11 cellular contexts compared by ENCODE assay signal in genomic region chr16:14559809-14560227, GRCh38.
DNase-seq lines count a peak whose midpoint lies in the region; ATAC-seq and TF ChIP-seq lines count a peak whose summit lies in the region.
"Had no signal": no experiment of that assay in that cellular context is flagged by ENCODE, and none has a peak within 500 bp of the region (broad histone marks: within the 10 kb centered on the region; RNA-seq: fewer than 3 reads in every experiment).

No MANE protein-coding gene starts in this region.

- peaks cover 31% of the 10 kb centered on the region for H3K36me3 Mint-ChIP-seq in stimulated activated memory B cell treated with anti-CD40 and anti-IgM and Interleukin-4, amounts not matched to agents 10 μg/mL and 1 μg/mL and 100 μg/mL, for 72 hours

- peak overlapping the region; percentile 2 for H3K27ac Mint-ChIP-seq in stimulated activated memory B cell treated with anti-CD40 and anti-IgM and Interleukin-4, amounts not matched to agents 10 μg/mL and 1 μg/mL and 100 μg/mL, for 72 hours

- 75 to 92% (median 79%) methylated on average over 8 of the region's 8 CpGs for WGBS in heart left ventricle, 4 donors

- peaks cover 5% of the 10 kb centered on the region for H3K4me1 Mint-ChIP-seq in stimulated activated memory B cell treated with anti-CD40 and anti-IgM and Interleukin-4, amounts not matched to agents 10 μg/mL and 1 μg/mL and 100 μg/mL, for 72 hours

- H3K27ac ChIP-seq in RWPE1 = peak overlapping the region; percentile 52; the same call in 1 of the 2 replicates
- peak overlapping the region in 5 of 12 donors; percentile 9 to 44 (median 20) for H3K27ac ChIP-seq in heart left ventricle

- DNase-seq in LNCaP clone FGC (ENCODE audit: low read depth) = peak; percentile 85
- DNase-seq in RWPE1 (ENCODE audit: low spot score) = no peak
- no peak for DNase-seq in heart left ventricle
- no peak for DNase-seq in stimulated activated CD4-positive, alpha-beta T cell treated with anti-CD3 and anti-CD28 coated beads, Interleukin-4, amount 100 ng/mL, for 4 hours
- no peak for DNase-seq in COLO829 (ENCODE audit: low spot score)
- DNase-seq: Karpas-422, RPMI8226 had no signal

- TF ChIP-seq CTCF in LNCaP clone FGC (IDR thresholded peaks at IDR 0.05; ENCODE audit: control insufficient read depth, extremely low read depth, insufficient read depth) (no peak), RWPE1 (conservative IDR thresholded peaks at IDR 0.05; ENCODE audit: low read depth) (no peak), heart left ventricle (IDR thresholded peaks at IDR 0.05) (no peak)

- TF ChIP-seq POLR2A in heart left ventricle (IDR thresholded peaks at IDR 0.05) = no peak

- no peaks in the 10 kb centered on the region for H3K9me3 ChIP-seq in heart left ventricle

- ATAC-seq in heart left ventricle = peak; percentile 41 to 58 (median 48)
- ATAC-seq in stimulated activated memory B cell treated with anti-CD40 and anti-IgM and Interleukin-4, amounts not matched to agents 10 μg/mL and 1 μg/mL and 100 μg/mL, for 72 hours = no peak
- ATAC-seq in GM19328 (IDR thresholded peaks at IDR 0.05; ENCODE audit: unreplicated experiment) = no peak

- peaks cover 0 to 25% (median 8%) of the 10 kb centered on the region in 12 donors for H3K4me1 ChIP-seq in heart left ventricle

- peak overlapping the region; percentile 4; the same call in 1 of the 2 replicates for H3K4me3 ChIP-seq in LNCaP clone FGC (ENCODE audit: low read depth, low read length)
- no peak overlapping the region for H3K4me3 ChIP-seq in heart left ventricle

- no peaks in the 10 kb centered on the region for H3K9me3 Mint-ChIP-seq in stimulated activated memory B cell treated with anti-CD40 and anti-IgM and Interleukin-4, amounts not matched to agents 10 μg/mL and 1 μg/mL and 100 μg/mL, for 72 hours
- H3K9me3 Mint-ChIP-seq: brain, neural crest cell had no signal

- no peaks in the 10 kb centered on the region for H3K27me3 Mint-ChIP-seq in stimulated activated memory B cell treated with anti-CD40 and anti-IgM and Interleukin-4, amounts not matched to agents 10 μg/mL and 1 μg/mL and 100 μg/mL, for 72 hours
- H3K27me3 Mint-ChIP-seq: brain had no signal

- intact Hi-C loops in heart left ventricle (cut with DNase I) = loop anchor here in 1 of 10 donors (10.0 kb wide), 1 partner anchor 65 kb away; no protein-coding TSS in a partner anchor

- H3K4me3 Mint-ChIP-seq in stimulated activated memory B cell treated with anti-CD40 and anti-IgM and Interleukin-4, amounts not matched to agents 10 μg/mL and 1 μg/mL and 100 μg/mL, for 72 hours = no peak overlapping the region
- H3K4me3 Mint-ChIP-seq: brain, neural crest cell had no signal

- POLR2A ChIA-PET in RWPE1 (lab: Yijun Ruan, JAX; ENCODE audit: low non-redundant PET) = no interaction called here

- CTCF ChIA-PET in RWPE1 (lab: Yijun Ruan, JAX) = no interaction called here

- H3K36me3 ChIP-seq in heart left ventricle = peaks cover 0 to 31% (median 14%) of the 10 kb centered on the region in 9 donors

- no peaks in the 10 kb centered on the region for H3K27me3 ChIP-seq in heart left ventricle

Comparison
In these comparisons a context has a peak if more than half of its experiments do, and no peak if none do; other contexts are left out.
1. ATAC-seq: peak in heart left ventricle (4 of 4); none in stimulated activated memory B cell treated with anti-CD40 and anti-IgM and Interleukin-4, amounts not matched to agents 10 μg/mL and 1 μg/mL and 100 μg/mL, for 72 hours (single experiment) and GM19328 (single experiment).